ENCODE assay signal across 19 cellular contexts in genomic region chr2:40034198-40034597, GRCh38.
A peak's percentile ranks its signal among the peaks of the same experiment; 100 is the strongest.
DNase-seq lines count a peak whose midpoint lies in the region; ATAC-seq and TF ChIP-seq lines count a peak whose summit lies in the region.
"Had no signal": no experiment of that assay in that cellular context is flagged by ENCODE, and none has a peak within 500 bp of the region (broad histone marks: within the 10 kb centered on the region; RNA-seq: fewer than 3 reads in every experiment).

No MANE protein-coding gene starts in this region.

- no peak overlapping the region for H4K8ac ChIP-seq in mesenchymal stem cell (ENCODE audit: low read length)

- H3K9ac ChIP-seq in BLaER1 (no peak overlapping the region), mesenchymal stem cell (ENCODE audit: low read length) (no peak overlapping the region)

- no peaks in the 10 kb centered on the region for H4K20me1 ChIP-seq in BLaER1

- H3K27ac ChIP-seq in BLaER1 (0 out of 2 replicates have a peak overlapping the region, but pooled peaks have one; percentile 63), mesenchymal stem cell (ENCODE audit: low read length, poor library complexity, severe bottlenecking) (no peak overlapping the region), dorsolateral prefrontal cortex (no peak overlapping the region)
- H3K27ac ChIP-seq: C4-2B, neutrophil had no signal

- no peak overlapping the region for H3K23ac ChIP-seq in mesenchymal stem cell (ENCODE audit: low read length in 2 of 2)

- no peaks in the 10 kb centered on the region for H3K79me1 ChIP-seq in mesenchymal stem cell (replicated peaks; ENCODE audit: low read length, poor library complexity, severe bottlenecking)

- no peak overlapping the region for H4K91ac ChIP-seq in mesenchymal stem cell (ENCODE audit: low read length)

- H3K4me3 ChIP-seq in BLaER1 (peak overlapping the region; percentile 15; the same call in 1 of the 2 replicates), cardiac fibroblast (replicated peaks in 1 of 2; ENCODE audit: low read depth in 2 of 2, low read length in 2 of 2) (no peak overlapping the region), mesenchymal stem cell (ENCODE audit: insufficient read depth in 1 of 2, low read depth in 1 of 2, low read length in 2 of 2) (no peak overlapping the region), dorsolateral prefrontal cortex (no peak overlapping the region)
- H3K4me3 ChIP-seq: GM12878 had no signal

- DNase-seq in MV-4-11 (lab: John Stamatoyannopoulos, UW): peak; percentile 19
- peak; percentile 51 to 97 for DNase-seq in cardiac fibroblast (ENCODE audit: low read depth in 2 of 2)
- DNase-seq in mesenchymal stem cell: peak; percentile 73
- no peak for DNase-seq in dermis blood vessel endothelial cell
- DNase-seq in dorsolateral prefrontal cortex: no peak
- DNase-seq in NCI-H446 treated with DMSO at 0.1 percent for 48 hours (lab: John Stamatoyannopoulos, UW): no peak
- DNase-seq: amygdala, DMS79 treated with DMSO at 0.1 percent for 48 hours, immature natural killer cell, KG1, NCI-H146, NCI-H510A had no signal

- H3K36me3 ChIP-seq in BLaER1: no peaks in the 10 kb centered on the region
- no peaks in the 10 kb centered on the region for H3K36me3 ChIP-seq in mesenchymal stem cell (ENCODE audit: control insufficient read depth in 1 of 2, insufficient read depth in 2 of 2, low read depth in 1 of 2, low read length in 2 of 2)
- H3K36me3 ChIP-seq: neutrophil had no signal

- intact Hi-C loops in dorsolateral prefrontal cortex (cut with DNase I): no loop called here

- H3K4me2 ChIP-seq in BLaER1 (no peak overlapping the region), mesenchymal stem cell (ENCODE audit: low read length, poor library complexity, severe bottlenecking) (no peak overlapping the region)

- H3K27me3 ChIP-seq in BLaER1 (no peaks in the 10 kb centered on the region), mesenchymal stem cell (ENCODE audit: control insufficient read depth in 1 of 2, insufficient read depth in 1 of 2, low read length in 2 of 2) (no peaks in the 10 kb centered on the region), dorsolateral prefrontal cortex (no peaks in the 10 kb centered on the region)
- H3K27me3 ChIP-seq: neutrophil had no signal

- no peak for ATAC-seq in HG02571 (IDR thresholded peaks at IDR 0.05; ENCODE audit: unreplicated experiment)
- ATAC-seq: GM12878; HCT116; stimulated activated memory B cell treated with anti-CD40 and anti-IgM and Interleukin-4, amounts not matched to agents 10 μg/mL and 1 μg/mL and 100 μg/mL, for 72 hours had no signal

- 45% methylated on average over 2 of the region's 3 CpGs for WGBS in mesenchymal stem cell

- no peak overlapping the region for H3K14ac ChIP-seq in mesenchymal stem cell (ENCODE audit: low read length in 2 of 2)

- H2BK12ac ChIP-seq in mesenchymal stem cell (ENCODE audit: low read length in 2 of 2): no peak overlapping the region

- no peak overlapping the region for H2BK5ac ChIP-seq in mesenchymal stem cell (ENCODE audit: low read depth, low read length, poor library complexity, severe bottlenecking)

- H2AFZ ChIP-seq in mesenchymal stem cell (ENCODE audit: low read depth, low read length): no peak overlapping the region

- no peak overlapping the region for H2BK15ac ChIP-seq in mesenchymal stem cell (ENCODE audit: low read depth, poor library complexity, severe bottlenecking)

- H3K4ac ChIP-seq in mesenchymal stem cell (ENCODE audit: low read depth in 1 of 2, low read length in 2 of 2): no peak overlapping the region

- H2BK120ac ChIP-seq in mesenchymal stem cell (ENCODE audit: low read depth, low read length): no peak overlapping the region

- H3K9me3 ChIP-seq in BLaER1 (peaks cover 35% of the 10 kb centered on the region), mesenchymal stem cell (ENCODE audit: control insufficient read depth, low read length) (no peaks in the 10 kb centered on the region)
- H3K9me3 ChIP-seq: neutrophil had no signal

- H3K18ac ChIP-seq in mesenchymal stem cell (ENCODE audit: low read depth in 1 of 2, low read length in 2 of 2): no peak overlapping the region

- H2AK5ac ChIP-seq in mesenchymal stem cell (ENCODE audit: low read length, severe bottlenecking): no peak overlapping the region

- TF ChIP-seq CTCF in cardiac fibroblast (IDR thresholded peaks at IDR 0.05; ENCODE audit: low read depth, low read length) (no peak), dorsolateral prefrontal cortex (IDR thresholded peaks at IDR 0.05 in 54 of 56, conservative IDR thresholded peaks at IDR 0.05 in 2 of 56; ENCODE audit: low read depth in 1 of 56, partially characterized antibody in 56 of 56) (no peak)

- H3K4me1 ChIP-seq in BLaER1 (peaks cover 60% of the 10 kb centered on the region), mesenchymal stem cell (ENCODE audit: control insufficient read depth, insufficient read depth, low read depth, low read length) (peaks cover 1% of the 10 kb centered on the region)

Comparison
In these comparisons a context has a peak if more than half of its experiments do, and no peak if none do; other contexts are left out.
1. DNase-seq: peak in MV-4-11 (single experiment), cardiac fibroblast (2 of 2) and mesenchymal stem cell (single experiment); none in dermis blood vessel endothelial cell (single experiment), dorsolateral prefrontal cortex (0 of 10) and NCI-H446 treated with DMSO at 0.1 percent for 48 hours (single experiment).